ENCODE assay signal across 18 cellular contexts in the genomic region with DNA sequence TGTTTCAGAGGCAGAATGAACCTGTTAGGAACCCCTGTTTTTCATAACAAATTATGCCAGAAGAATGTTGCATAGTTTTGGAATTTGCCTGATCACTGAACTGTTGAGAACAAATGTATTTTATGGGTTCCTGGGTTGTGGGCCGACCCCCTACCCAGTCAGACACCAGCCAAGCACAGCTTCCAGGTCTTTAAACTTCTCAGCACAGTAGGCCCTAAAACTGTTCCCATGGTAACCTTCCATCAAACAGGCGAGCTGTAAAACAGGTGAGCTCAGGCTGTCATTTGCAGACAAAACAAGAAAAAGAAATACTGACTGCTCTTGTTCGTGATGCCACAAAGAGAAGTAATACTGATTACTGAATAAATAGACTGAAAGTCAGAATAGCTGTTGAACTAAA.
"Had no signal": no experiment of that assay in that cellular context is flagged by ENCODE, and none has a peak within 500 bp of the region (broad histone marks: within the 10 kb centered on the region; RNA-seq: fewer than 3 reads in every experiment).

No MANE protein-coding gene starts in this region.

- H2AFZ ChIP-seq: hepatocyte had no signal

- H3K36me3 Mint-ChIP-seq: naive thymus-derived CD4-positive, alpha-beta T cell; stimulated activated naive B cell treated with anti-CD40 and anti-IgM and Interleukin-4, amounts not matched to agents 10 μg/mL and 1 μg/mL and 100 μg/mL, for 72 hours had no signal

- H3K9me3 ChIP-seq: colonic mucosa, right atrium auricular region, sigmoid colon, thoracic aorta, transverse colon had no signal

- H3K27me3 ChIP-seq: colonic mucosa, hepatocyte, right atrium auricular region, sigmoid colon, transverse colon had no signal

- DNase-seq: colonic mucosa; dermis blood vessel endothelial cell; erythroblast; foreskin keratinocyte; head of caudate nucleus; left colon; naive thymus-derived CD4-positive, alpha-beta T cell; sigmoid colon; stimulated activated CD4-positive, alpha-beta T cell treated with anti-CD3 and anti-CD28 coated beads, Interleukin-2, amount 100 ng/mL, for 24 hours; stimulated activated CD4-positive, alpha-beta T cell treated with anti-CD3 and anti-CD28 coated beads, Interleukin-4, amount 100 ng/mL, for 4 hours; stimulated activated naive B cell treated with anti-CD40 and anti-IgM and Interleukin-4, amounts not matched to agents 10 μg/mL and 1 μg/mL and 100 μg/mL, for 72 hours; stimulated activated naive CD8-positive, alpha-beta T cell treated with anti-CD3 and anti-CD28 coated beads, Interleukin-15, amount 100 ng/mL, for 72 hours; transverse colon had no signal

- H3K79me2 ChIP-seq: hepatocyte had no signal

- H3K27ac Mint-ChIP-seq: naive thymus-derived CD4-positive, alpha-beta T cell; stimulated activated naive B cell treated with anti-CD40 and anti-IgM and Interleukin-4, amounts not matched to agents 10 μg/mL and 1 μg/mL and 100 μg/mL, for 72 hours; stimulated activated naive CD8-positive, alpha-beta T cell treated with anti-CD3 and anti-CD28 coated beads, Interleukin-15, amount 100 ng/mL, for 72 hours had no signal

- H3K36me3 ChIP-seq: colonic mucosa, right atrium auricular region, sigmoid colon, thoracic aorta, transverse colon had no signal

- H3K4me1 Mint-ChIP-seq: naive thymus-derived CD4-positive, alpha-beta T cell; neural crest cell; stimulated activated naive B cell treated with anti-CD40 and anti-IgM and Interleukin-4, amounts not matched to agents 10 μg/mL and 1 μg/mL and 100 μg/mL, for 72 hours; stimulated activated naive CD8-positive, alpha-beta T cell treated with anti-CD3 and anti-CD28 coated beads, Interleukin-15, amount 100 ng/mL, for 72 hours had no signal

- H3K9me3 Mint-ChIP-seq: neural crest cell; stimulated activated naive B cell treated with anti-CD40 and anti-IgM and Interleukin-4, amounts not matched to agents 10 μg/mL and 1 μg/mL and 100 μg/mL, for 72 hours; stimulated activated naive CD8-positive, alpha-beta T cell treated with anti-CD3 and anti-CD28 coated beads, Interleukin-15, amount 100 ng/mL, for 72 hours had no signal

- H3K4me3 ChIP-seq: colonic mucosa, hepatocyte, right atrium auricular region, sigmoid colon, skin epidermis, thoracic aorta, transverse colon had no signal

- H3K4me3 Mint-ChIP-seq: naive thymus-derived CD4-positive, alpha-beta T cell; neural crest cell; stimulated activated naive B cell treated with anti-CD40 and anti-IgM and Interleukin-4, amounts not matched to agents 10 μg/mL and 1 μg/mL and 100 μg/mL, for 72 hours; stimulated activated naive CD8-positive, alpha-beta T cell treated with anti-CD3 and anti-CD28 coated beads, Interleukin-15, amount 100 ng/mL, for 72 hours had no signal

- H3K4me2 ChIP-seq: hepatocyte had no signal

- ATAC-seq: foreskin keratinocyte; left colon; naive thymus-derived CD4-positive, alpha-beta T cell; stimulated activated naive B cell treated with anti-CD40 and anti-IgM and Interleukin-4, amounts not matched to agents 10 μg/mL and 1 μg/mL and 100 μg/mL, for 72 hours; stimulated activated naive CD8-positive, alpha-beta T cell treated with anti-CD3 and anti-CD28 coated beads, Interleukin-15, amount 100 ng/mL, for 72 hours had no signal

- H3K27ac ChIP-seq: colonic mucosa, foreskin keratinocyte, hepatocyte, right atrium auricular region, sigmoid colon, skin epidermis, thoracic aorta, transverse colon had no signal
